In the genomic region with DNA sequence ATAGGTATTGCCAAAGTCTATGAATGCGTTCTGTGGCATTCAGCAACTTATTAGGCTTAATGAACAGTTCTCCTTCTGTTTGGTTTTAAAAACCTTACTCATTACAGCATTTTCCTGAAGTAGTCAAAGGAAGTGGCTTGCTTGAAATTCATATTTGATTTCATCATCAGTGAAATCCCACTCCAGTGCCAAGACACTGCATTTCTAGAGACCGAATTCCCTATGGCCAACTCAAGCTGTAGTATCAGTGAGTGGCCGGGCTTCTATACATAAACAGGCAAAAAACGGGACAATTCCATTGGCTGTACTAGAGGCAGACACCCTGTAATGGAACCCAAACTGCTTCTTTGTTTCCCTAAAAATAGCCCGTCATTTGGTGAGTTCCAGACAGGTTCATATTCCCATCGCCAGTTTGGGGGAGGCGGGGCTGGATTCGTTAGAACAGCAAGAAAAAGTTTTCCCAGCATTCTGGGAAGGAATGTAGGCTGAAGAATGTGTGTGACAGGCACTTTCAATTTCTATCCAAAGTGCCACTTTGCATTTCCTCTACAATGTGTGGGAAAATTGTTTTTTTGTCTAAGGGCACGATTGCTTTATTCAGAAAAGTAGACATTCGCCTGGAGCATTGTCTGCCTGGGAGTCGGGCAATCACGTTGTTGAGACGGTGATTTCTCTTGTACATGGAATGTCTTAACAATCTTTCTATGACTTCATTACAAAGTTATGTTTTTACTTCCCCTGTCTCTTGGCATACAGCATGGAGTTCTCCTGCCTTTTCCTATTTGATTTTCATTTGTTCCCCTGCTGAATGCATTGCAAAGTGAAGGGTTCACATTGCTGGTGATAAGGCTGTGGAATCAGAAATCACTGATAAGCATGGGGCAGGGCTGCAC, we compare ENCODE assay signal across 19 cellular contexts.
A peak's percentile ranks its signal among the peaks of the same experiment; 100 is the strongest.
DNase-seq lines count a peak whose midpoint lies in the region; ATAC-seq and TF ChIP-seq lines count a peak whose summit lies in the region.
"Had no signal": no experiment of that assay in that cellular context is flagged by ENCODE, and none has a peak within 500 bp of the region (broad histone marks: within the 10 kb centered on the region; RNA-seq: fewer than 3 reads in every experiment).

No MANE protein-coding gene starts in this region.

- H3K56ac ChIP-seq in mesendoderm (ENCODE audit: low read length): no peak overlapping the region

- peak overlapping the region; percentile 34 for H3K27ac ChIP-seq in endodermal cell (ENCODE audit: low read depth, low read length)
- H3K27ac ChIP-seq in mesendoderm (ENCODE audit: low read depth, low read length): no peak overlapping the region
- H3K27ac ChIP-seq: VCaP had no signal

- no peak overlapping the region for H3K4me3 Mint-ChIP-seq in endodermal cell
- no peak overlapping the region for H3K4me3 Mint-ChIP-seq in activated T-helper 1 cell treated with anti-CD3 and anti-CD28 coated beads, Interleukin-12 subunit alpha, Interleukin-12 subunit beta, Interleukin-2, Interleukin-4 antibody, amounts not matched to agents 30 ng/mL and 10 ng/mL and 1 ng/mL, durations not matched to agents 14 hours and 24 hours and 36 hours
- H3K4me3 Mint-ChIP-seq: neural crest cell had no signal

- no peak overlapping the region for H2BK5ac ChIP-seq in mesendoderm (ENCODE audit: low read length)

- no peak overlapping the region for H3K4me3 ChIP-seq in AG10803 (ENCODE audit: low read length)
- H3K4me3 ChIP-seq in MG63: no peak overlapping the region
- H3K4me3 ChIP-seq in endodermal cell (ENCODE audit: low read length): no peak overlapping the region
- no peak overlapping the region for H3K4me3 ChIP-seq in mesendoderm (ENCODE audit: low read length)
- H3K4me3 ChIP-seq: HAP-1 had no signal

- H4K5ac ChIP-seq in mesendoderm (ENCODE audit: low read length): no peak overlapping the region

- 89 to 94% methylated on average over 12 to 13 of the region's 13 CpGs for WGBS in endodermal cell (ENCODE audit: insufficient coverage in 1 of 2, insufficient read length in 1 of 2), 2 experiments
- no CpG with 5 or more reads among the region's 13 CpGs for whole genome bisulfite sequencing in mesendoderm (ENCODE audit: extremely low coverage, insufficient coverage, low lambda C conversion rate)

- H3K9me3 ChIP-seq in MG63: no peaks in the 10 kb centered on the region
- peaks cover 15% of the 10 kb centered on the region for H3K9me3 ChIP-seq in endodermal cell (ENCODE audit: control insufficient read depth, low read length)
- H3K9me3 ChIP-seq: HAP-1 had no signal

- H2BK120ac ChIP-seq in mesendoderm (ENCODE audit: low read depth, low read length): no peak overlapping the region

- no peak overlapping the region for H3K18ac ChIP-seq in mesendoderm (ENCODE audit: low read length)

- no peak overlapping the region for H2AK5ac ChIP-seq in mesendoderm (ENCODE audit: low read length)

- H3K9ac ChIP-seq in endodermal cell (ENCODE audit: extremely low read depth, low read length, poor library complexity, severe bottlenecking) (no peak overlapping the region), mesendoderm (ENCODE audit: low read length) (no peak overlapping the region)

- no peaks in the 10 kb centered on the region for H3K79me1 ChIP-seq in mesendoderm (ENCODE audit: low read length)

- H3K4ac ChIP-seq in mesendoderm (ENCODE audit: low read depth, low read length): no peak overlapping the region

- H3K9me3 Mint-ChIP-seq in endodermal cell: peaks cover 21% of the 10 kb centered on the region
- H3K9me3 Mint-ChIP-seq in activated T-helper 1 cell treated with anti-CD3 and anti-CD28 coated beads, Interleukin-12 subunit alpha, Interleukin-12 subunit beta, Interleukin-2, Interleukin-4 antibody, amounts not matched to agents 30 ng/mL and 10 ng/mL and 1 ng/mL, durations not matched to agents 14 hours and 24 hours and 36 hours: peaks cover 18% of the 10 kb centered on the region

- no peaks in the 10 kb centered on the region for H3K27me3 ChIP-seq in MG63
- H3K27me3 ChIP-seq in endodermal cell (ENCODE audit: control insufficient read depth, insufficient read depth, low read length, poor library complexity, severe bottlenecking): no peaks in the 10 kb centered on the region
- H3K27me3 ChIP-seq in mesendoderm (ENCODE audit: insufficient read depth, low read length, poor library complexity): no peaks in the 10 kb centered on the region

- H3K27me3 Mint-ChIP-seq in endodermal cell (ENCODE audit: insufficient read depth): no peaks in the 10 kb centered on the region
- no peaks in the 10 kb centered on the region for H3K27me3 Mint-ChIP-seq in activated T-helper 1 cell treated with anti-CD3 and anti-CD28 coated beads, Interleukin-12 subunit alpha, Interleukin-12 subunit beta, Interleukin-2, Interleukin-4 antibody, amounts not matched to agents 30 ng/mL and 10 ng/mL and 1 ng/mL, durations not matched to agents 14 hours and 24 hours and 36 hours (ENCODE audit: insufficient read depth)
- H3K27me3 Mint-ChIP-seq: brain had no signal

- no peaks in the 10 kb centered on the region for H3K36me3 Mint-ChIP-seq in endodermal cell (ENCODE audit: low read depth)
- no peaks in the 10 kb centered on the region for H3K36me3 Mint-ChIP-seq in activated T-helper 1 cell treated with anti-CD3 and anti-CD28 coated beads, Interleukin-12 subunit alpha, Interleukin-12 subunit beta, Interleukin-2, Interleukin-4 antibody, amounts not matched to agents 30 ng/mL and 10 ng/mL and 1 ng/mL, durations not matched to agents 14 hours and 24 hours and 36 hours (ENCODE audit: low read depth)
- H3K36me3 Mint-ChIP-seq: brain had no signal

- H3K36me3 ChIP-seq in MG63: no peaks in the 10 kb centered on the region
- no peaks in the 10 kb centered on the region for H3K36me3 ChIP-seq in endodermal cell (ENCODE audit: control insufficient read depth, insufficient read depth, low read length)
- no peaks in the 10 kb centered on the region for H3K36me3 ChIP-seq in mesendoderm (ENCODE audit: control insufficient read depth, insufficient read depth, low read length)
- H3K36me3 ChIP-seq: HAP-1 had no signal

- H3K4me2 ChIP-seq in mesendoderm (ENCODE audit: low read length): no peak overlapping the region

- no peak for ATAC-seq in HG03196 (IDR thresholded peaks at IDR 0.05; ENCODE audit: unreplicated experiment)
- ATAC-seq in GM18519 (IDR thresholded peaks at IDR 0.05; ENCODE audit: low FRiP score, unreplicated experiment): no peak
- ATAC-seq: left lobe of liver had no signal

- DNase-seq in AG10803 (ENCODE audit: low read depth) (peak; percentile 4), MG63 (peak; percentile 16), endodermal cell (no peak), mesendoderm (peak; percentile 6), NCI-H510A treated with DMSO at 0.1 percent for 48 hours (lab: John Stamatoyannopoulos, UW) (no peak)
- no peak for DNase-seq in activated T-helper 1 cell treated with anti-CD3 and anti-CD28 coated beads, Interleukin-12 subunit alpha, Interleukin-12 subunit beta, Interleukin-2, Interleukin-4 antibody, amounts not matched to agents 30 ng/mL and 10 ng/mL and 1 ng/mL, durations not matched to agents 14 hours and 24 hours and 36 hours (ENCODE audit: low spot score)
- DNase-seq: activated effector memory CD4-positive, alpha-beta T cell treated with anti-CD3 and anti-CD28 coated beads, Interleukin-2, amount 50 U/mL, for 16 hours; KG1; NCI-H1436; NCI-H345; stimulated activated naive CD4-positive, alpha-beta T cell treated with Interleukin-2 at 50 U/mL for 16 hours; SW 1271 had no signal

- H3K4me1 Mint-ChIP-seq in endodermal cell: no peaks in the 10 kb centered on the region
- H3K4me1 Mint-ChIP-seq in activated T-helper 1 cell treated with anti-CD3 and anti-CD28 coated beads, Interleukin-12 subunit alpha, Interleukin-12 subunit beta, Interleukin-2, Interleukin-4 antibody, amounts not matched to agents 30 ng/mL and 10 ng/mL and 1 ng/mL, durations not matched to agents 14 hours and 24 hours and 36 hours (ENCODE audit: low read depth): peaks cover 5% of the 10 kb centered on the region
- H3K4me1 Mint-ChIP-seq: neural crest cell had no signal

- H3K27ac Mint-ChIP-seq in endodermal cell: no peak overlapping the region
- H3K27ac Mint-ChIP-seq in activated T-helper 1 cell treated with anti-CD3 and anti-CD28 coated beads, Interleukin-12 subunit alpha, Interleukin-12 subunit beta, Interleukin-2, Interleukin-4 antibody, amounts not matched to agents 30 ng/mL and 10 ng/mL and 1 ng/mL, durations not matched to agents 14 hours and 24 hours and 36 hours: no peak overlapping the region

- H4K8ac ChIP-seq in mesendoderm (ENCODE audit: low read depth, low read length): no peak overlapping the region

- H3K79me2 ChIP-seq in mesendoderm (ENCODE audit: control insufficient read depth, insufficient read depth, low read length): no peaks in the 10 kb centered on the region

- no peak for TF ChIP-seq CTCF in AG10803 (conservative IDR thresholded peaks at IDR 0.05; ENCODE audit: low read length)
- no peak for TF ChIP-seq CTCF in endodermal cell (conservative IDR thresholded peaks at IDR 0.05)

- H3K4me1 ChIP-seq in endodermal cell (ENCODE audit: control insufficient read depth, insufficient read depth, low read length): no peaks in the 10 kb centered on the region
- H3K4me1 ChIP-seq in mesendoderm (ENCODE audit: control insufficient read depth, low read depth, low read length): no peaks in the 10 kb centered on the region
- H3K4me1 ChIP-seq: HAP-1 had no signal

- intact Hi-C loops in activated T-helper 1 cell treated with anti-CD3 and anti-CD28 coated beads, Interleukin-12 subunit alpha, Interleukin-12 subunit beta, Interleukin-2, Interleukin-4 antibody, amounts not matched to agents 30 ng/mL and 10 ng/mL and 1 ng/mL, durations not matched to agents 14 hours and 24 hours and 36 hours (cut with micrococcal nuclease): no loop called here

- H2BK15ac ChIP-seq in mesendoderm (replicated peaks; ENCODE audit: low read depth): no peak overlapping the region

- no peak overlapping the region for H3K23ac ChIP-seq in mesendoderm (ENCODE audit: low read length)

Comparison
In these comparisons a context has a peak if more than half of its experiments do, and no peak if none do; other contexts are left out.
1. DNase-seq: peak in AG10803 (single experiment), MG63 (single experiment) and mesendoderm (single experiment); none in endodermal cell (single experiment), activated T-helper 1 cell treated with anti-CD3 and anti-CD28 coated beads, Interleukin-12 subunit alpha, Interleukin-12 subunit beta, Interleukin-2, Interleukin-4 antibody, amounts not matched to agents 30 ng/mL and 10 ng/mL and 1 ng/mL, durations not matched to agents 14 hours and 24 hours and 36 hours (single experiment) and NCI-H510A treated with DMSO at 0.1 percent for 48 hours (single experiment).